In genomic region chr20:6767536-6768227, GRCh38 we compare ENCODE assay signal across 1 cellular context.
TF ChIP-seq lines count a peak whose summit lies in the region.

Gene BMP2, plus strand, starts transcription at chr20:6767686. Its CDS starts 2,441 bp downstream, at chr20:6770127.

TF ChIP-seq in HepG2, 621 proteins besides CTCF, POLR2A, EP300 and RAD21 (continued from another document and continues in another):
- TF ChIP-seq ZNF747 (CRISPR knock-in tag; IDR thresholded peaks at IDR 0.05; ENCODE audit: borderline replicate concordance) (no peak), AGO1 (IDR thresholded peaks at IDR 0.05; ENCODE audit: low read depth, low read length, poor library complexity, severe bottlenecking) (no peak), ZNF30 (CRISPR knock-in tag; IDR thresholded peaks at IDR 0.05) (no peak), MXD3 (CRISPR knock-in tag; IDR thresholded peaks at IDR 0.05) (no peak), PLRG1 (conservative IDR thresholded peaks at IDR 0.05) (no peak), MLLT10 (CRISPR knock-in tag; IDR thresholded peaks at IDR 0.05) (no peak), SAP130 (CRISPR knock-in tag; IDR thresholded peaks at IDR 0.05; ENCODE audit: low read depth) (no peak), USF2 (IDR thresholded peaks at IDR 0.05; ENCODE audit: low read depth, low read length) (no peak), USF2 (CRISPR knock-in tag; IDR thresholded peaks at IDR 0.05; ENCODE audit: borderline replicate concordance) (no peak), SP4 (CRISPR knock-in tag; IDR thresholded peaks at IDR 0.05) (no peak), ZNF251 (CRISPR knock-in tag; IDR thresholded peaks at IDR 0.05) (no peak), ARID5B (CRISPR knock-in tag; IDR thresholded peaks at IDR 0.05) (no peak), ZBTB40 (IDR thresholded peaks at IDR 0.05) (no peak), ZBTB40 (CRISPR knock-in tag; IDR thresholded peaks at IDR 0.05) (no peak), ZNF33A (CRISPR knock-in tag; IDR thresholded peaks at IDR 0.05; ENCODE audit: borderline replicate concordance) (no peak), IKZF4 (CRISPR knock-in tag; IDR thresholded peaks at IDR 0.05; ENCODE audit: borderline replicate concordance, low read depth, not compliant biosample characterization) (no peak), ZNF563 (CRISPR knock-in tag; IDR thresholded peaks at IDR 0.05) (no peak), ZBTB8A (CRISPR knock-in tag; IDR thresholded peaks at IDR 0.05; ENCODE audit: borderline replicate concordance, low read depth) (no peak), NPAS2 (CRISPR knock-in tag; IDR thresholded peaks at IDR 0.05; ENCODE audit: borderline replicate concordance) (no peak), BCL3 (CRISPR knock-in tag; IDR thresholded peaks at IDR 0.05) (no peak), XRCC5 (optimal IDR thresholded peaks at IDR 0.05; ENCODE audit: low read length) (no peak), ZNF614 (CRISPR knock-in tag; IDR thresholded peaks at IDR 0.05; ENCODE audit: borderline replicate concordance) (no peak), CSRNP1 (CRISPR knock-in tag; IDR thresholded peaks at IDR 0.05) (no peak), STAT6 (CRISPR knock-in tag; IDR thresholded peaks at IDR 0.05; ENCODE audit: borderline replicate concordance) (no peak), RXRB (CRISPR knock-in tag; IDR thresholded peaks at IDR 0.05; ENCODE audit: borderline replicate concordance) (no peak), DRAP1 (CRISPR knock-in tag; IDR thresholded peaks at IDR 0.05) (no peak), HCFC1 (IDR thresholded peaks at IDR 0.05; ENCODE audit: low read depth, low read length) (no peak)
